27 cellular contexts compared by ENCODE assay signal in genomic region chr2:188403676-188404075, GRCh38.
"Had no signal": no experiment of that assay in that cellular context is flagged by ENCODE, and none has a peak within 500 bp of the region (broad histone marks: within the 10 kb centered on the region; RNA-seq: fewer than 3 reads in every experiment).

No MANE protein-coding gene starts in this region.

- H3K27ac ChIP-seq: cardiac muscle cell, heart right ventricle, right lobe of liver, thoracic aorta had no signal

- H3K27ac Mint-ChIP-seq: activated CD4-positive, alpha-beta memory T cell treated with anti-CD3 and anti-CD28 coated beads, Interleukin-2, amount 10 ng/mL, durations not matched to agents 7 days and 5 days; activated CD4-positive, alpha-beta T cell treated with anti-CD3 and anti-CD28 coated beads, Interleukin-2, amount 10 ng/mL, durations not matched to agents 7 days and 5 days; activated naive CD4-positive, alpha-beta T cell treated with anti-CD3 and anti-CD28 coated beads, Interleukin-2, amount 50 U/mL, for 24 hours; activated naive CD8-positive, alpha-beta T cell treated with anti-CD3 and anti-CD28 coated beads, Interleukin-2, amount 50 U/mL, for 24 hours; activated T-cell treated with anti-CD3 and anti-CD28 coated beads, Interleukin-2, amount 50 U/mL, for 24 hours; brain; effector memory CD8-positive, alpha-beta T cell; memory B cell; natural killer cell treated with Interleukin-12 subunit alpha and Interleukin-12 subunit beta and Interleukin-15 and Interleukin-18, amount 100 ng/mL, for 72 hours; T-helper 17 cell; WTC11 had no signal

- H3K4me1 Mint-ChIP-seq: activated CD4-positive, alpha-beta memory T cell treated with anti-CD3 and anti-CD28 coated beads, Interleukin-2, amount 10 ng/mL, durations not matched to agents 7 days and 5 days; activated CD4-positive, alpha-beta T cell treated with anti-CD3 and anti-CD28 coated beads, Interleukin-2, amount 10 ng/mL, durations not matched to agents 7 days and 5 days; activated naive CD4-positive, alpha-beta T cell treated with anti-CD3 and anti-CD28 coated beads, Interleukin-2, amount 50 U/mL, for 24 hours; activated naive CD8-positive, alpha-beta T cell treated with anti-CD3 and anti-CD28 coated beads, Interleukin-2, amount 50 U/mL, for 24 hours; memory B cell; T-helper 17 cell had no signal

- DNase-seq: activated CD4-positive, alpha-beta memory T cell treated with anti-CD3 and anti-CD28 coated beads, Interleukin-2, amount 10 ng/mL, durations not matched to agents 7 days and 5 days; activated CD4-positive, alpha-beta T cell treated with anti-CD3 and anti-CD28 coated beads for 1 hour; activated CD4-positive, alpha-beta T cell treated with anti-CD3 and anti-CD28 coated beads, Interleukin-2, amount 10 ng/mL, durations not matched to agents 7 days and 5 days; activated CD8-positive, alpha-beta memory T cell treated with anti-CD3 and anti-CD28 coated beads, Interleukin-2, amount 50 U/mL, for 48 hours; activated gamma-delta T cell treated with Interleukin-2 at 50 U/mL for 16 hours; activated naive CD8-positive, alpha-beta T cell treated with anti-CD3 and anti-CD28 coated beads, Interleukin-2, amount 50 U/mL, for 24 hours; activated T-cell treated with anti-CD3 and anti-CD28 coated beads, Interleukin-2, amount 50 U/mL, for 24 hours; cortex of kidney; effector memory CD8-positive, alpha-beta T cell; erythroblast; foreskin fibroblast; heart right ventricle; right lobe of liver; stimulated activated CD4-positive, alpha-beta T cell treated with anti-CD3 and anti-CD28 coated beads, Interleukin-12 subunit alpha, Interleukin-12 subunit beta, amount 100 ng/mL, for 4 hours; stimulated activated CD4-positive, alpha-beta T cell treated with anti-CD3 and anti-CD28 coated beads, Interleukin-4, amount 100 ng/mL, for 1 hour; stimulated activated naive CD8-positive, alpha-beta T cell treated with anti-CD3 and anti-CD28 coated beads, Interleukin-15, Interleukin-2, amounts not matched to agents 100 U/mL and 50 U/mL, for 24 hours; T-helper 17 cell; trophoblast cell had no signal

- FAIRE-seq: keratinocyte, urothelium cell line had no signal

- H3K27me3 ChIP-seq: cardiac muscle cell, heart right ventricle, right lobe of liver had no signal

- H3K4me3 Mint-ChIP-seq: activated CD4-positive, alpha-beta memory T cell treated with anti-CD3 and anti-CD28 coated beads, Interleukin-2, amount 10 ng/mL, durations not matched to agents 7 days and 5 days; activated CD4-positive, alpha-beta T cell treated with anti-CD3 and anti-CD28 coated beads, Interleukin-2, amount 10 ng/mL, durations not matched to agents 7 days and 5 days; activated naive CD4-positive, alpha-beta T cell treated with anti-CD3 and anti-CD28 coated beads, Interleukin-2, amount 50 U/mL, for 24 hours; activated naive CD8-positive, alpha-beta T cell treated with anti-CD3 and anti-CD28 coated beads, Interleukin-2, amount 50 U/mL, for 24 hours; activated T-cell treated with anti-CD3 and anti-CD28 coated beads, Interleukin-2, amount 50 U/mL, for 24 hours; brain; effector memory CD8-positive, alpha-beta T cell; memory B cell; natural killer cell treated with Interleukin-12 subunit alpha and Interleukin-12 subunit beta and Interleukin-15 and Interleukin-18, amount 100 ng/mL, for 72 hours; T-helper 17 cell; WTC11 had no signal

- H3K4me1 ChIP-seq: heart right ventricle, right lobe of liver had no signal

- H3K27me3 Mint-ChIP-seq: activated CD4-positive, alpha-beta memory T cell treated with anti-CD3 and anti-CD28 coated beads, Interleukin-2, amount 10 ng/mL, durations not matched to agents 7 days and 5 days; activated CD4-positive, alpha-beta T cell treated with anti-CD3 and anti-CD28 coated beads, Interleukin-2, amount 10 ng/mL, durations not matched to agents 7 days and 5 days; activated naive CD4-positive, alpha-beta T cell treated with anti-CD3 and anti-CD28 coated beads, Interleukin-2, amount 50 U/mL, for 24 hours; activated naive CD8-positive, alpha-beta T cell treated with anti-CD3 and anti-CD28 coated beads, Interleukin-2, amount 50 U/mL, for 24 hours; activated T-cell treated with anti-CD3 and anti-CD28 coated beads, Interleukin-2, amount 50 U/mL, for 24 hours; brain; effector memory CD8-positive, alpha-beta T cell; memory B cell; natural killer cell treated with Interleukin-12 subunit alpha and Interleukin-12 subunit beta and Interleukin-15 and Interleukin-18, amount 100 ng/mL, for 72 hours; T-helper 17 cell had no signal

- H3K36me3 ChIP-seq: cardiac muscle cell, heart right ventricle, right lobe of liver, thoracic aorta had no signal

- H3K4me3 ChIP-seq: cardiac muscle cell, heart right ventricle, right lobe of liver, thoracic aorta had no signal

- H3K36me3 Mint-ChIP-seq: memory B cell had no signal
